ENCODE assay signal across 8 cellular contexts in the genomic region with DNA sequence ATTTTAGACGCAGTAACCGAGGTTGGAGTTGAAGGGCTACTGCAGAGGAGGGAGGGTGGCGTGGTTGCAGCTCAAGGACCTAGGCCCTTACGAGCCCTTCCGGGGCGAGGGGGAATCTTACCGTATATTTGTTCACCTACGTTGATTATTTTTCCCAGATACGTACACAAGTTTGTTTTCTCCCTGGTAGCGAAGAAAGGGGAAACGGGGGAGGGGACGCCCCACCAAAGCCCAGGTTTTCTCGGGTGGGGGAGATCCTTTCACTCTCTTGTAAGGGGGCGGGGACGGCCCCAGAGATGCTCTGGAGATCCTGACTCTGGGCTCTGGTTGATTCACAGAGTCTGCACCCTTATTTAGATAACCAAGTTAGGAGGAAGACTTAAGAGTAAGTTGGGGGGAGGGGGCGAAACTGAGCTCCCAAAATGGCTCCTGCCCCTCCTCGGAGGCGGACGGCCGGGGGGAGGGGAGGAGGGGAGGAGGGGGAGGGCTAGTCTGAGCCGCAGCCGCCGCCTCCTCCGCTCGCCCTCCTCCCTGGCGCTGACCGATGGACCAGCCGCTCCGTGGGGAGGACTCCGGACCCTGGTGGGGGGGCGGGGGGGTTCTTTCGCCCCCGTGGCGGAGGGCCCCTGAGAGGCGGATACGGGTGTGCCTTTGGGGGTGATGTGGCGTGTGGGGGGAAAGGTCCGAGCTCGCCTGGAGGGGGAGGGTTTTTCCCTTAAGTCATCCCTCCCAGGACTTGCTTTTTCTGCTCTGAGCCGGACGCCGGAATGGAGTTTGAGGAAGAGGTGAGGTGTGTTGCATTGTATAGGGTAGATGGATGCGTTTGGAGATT. TPM values are rescaled to one million over a fixed set of nuclear protein-coding genes. Genes with fewer than 3 reads are reported as not detected.
DNase-seq lines count a peak whose midpoint lies in the region; ATAC-seq and TF ChIP-seq lines count a peak whose summit lies in the region.

No MANE protein-coding gene starts in this region.

- no peak overlapping the region for H2AFZ ChIP-seq in mesenchymal stem cell (ENCODE audit: low read depth, low read length)

- H3K4ac ChIP-seq in mesenchymal stem cell (ENCODE audit: low read depth in 1 of 2, low read length in 2 of 2) = peak overlapping the region; percentile 99 to 100

- peaks cover 40% of the 10 kb centered on the region for H3K4me1 ChIP-seq in effector memory CD4-positive, alpha-beta T cell (ENCODE audit: control insufficient read depth, insufficient read depth, low read length, poor library complexity, severe bottlenecking)
- peaks cover 4% of the 10 kb centered on the region for H3K4me1 ChIP-seq in mesenchymal stem cell (ENCODE audit: control insufficient read depth, insufficient read depth, low read depth, low read length)

- H3K18ac ChIP-seq in mesenchymal stem cell (ENCODE audit: low read depth in 1 of 2, low read length in 2 of 2) = peak overlapping the region; percentile 99 to 100

- no peaks in the 10 kb centered on the region for H3K27me3 ChIP-seq in effector memory CD4-positive, alpha-beta T cell (replicated peaks; ENCODE audit: control insufficient read depth, insufficient read depth, low read length, poor library complexity, severe bottlenecking)
- H3K27me3 ChIP-seq in mesenchymal stem cell (ENCODE audit: control insufficient read depth in 1 of 2, insufficient read depth in 1 of 2, low read length in 2 of 2) = no peaks in the 10 kb centered on the region

- H3K23ac ChIP-seq in mesenchymal stem cell (ENCODE audit: low read length in 2 of 2) = peak overlapping the region; percentile 86 to 91

- H2BK120ac ChIP-seq in mesenchymal stem cell (ENCODE audit: low read depth, low read length) = peak overlapping the region; percentile 100

- H2BK12ac ChIP-seq in mesenchymal stem cell (ENCODE audit: low read length in 2 of 2) = peak overlapping the region; percentile 45 to 78

- H3K9me3 ChIP-seq in effector memory CD4-positive, alpha-beta T cell (ENCODE audit: control insufficient read depth, low read length) = no peaks in the 10 kb centered on the region
- no peaks in the 10 kb centered on the region for H3K9me3 ChIP-seq in mesenchymal stem cell (ENCODE audit: control insufficient read depth, low read length)

- H3K79me1 ChIP-seq in mesenchymal stem cell (replicated peaks; ENCODE audit: low read length, poor library complexity, severe bottlenecking) = peaks cover 3% of the 10 kb centered on the region

- peak overlapping the region; percentile 98 for H4K91ac ChIP-seq in mesenchymal stem cell (ENCODE audit: low read length)

- H3K36me3 ChIP-seq in effector memory CD4-positive, alpha-beta T cell (ENCODE audit: control insufficient read depth, insufficient read depth, low read length) = peaks cover 24% of the 10 kb centered on the region
- H3K36me3 ChIP-seq in mesenchymal stem cell (ENCODE audit: control insufficient read depth in 1 of 2, insufficient read depth in 2 of 2, low read depth in 1 of 2, low read length in 2 of 2) = peaks cover 18 to 31% of the 10 kb centered on the region in 2 experiments

- H3K4me2 ChIP-seq in mesenchymal stem cell (ENCODE audit: low read length, poor library complexity, severe bottlenecking) = peak overlapping the region; percentile 67

- H3K14ac ChIP-seq in mesenchymal stem cell (ENCODE audit: low read length in 2 of 2) = peak overlapping the region; percentile 96 to 97

- H3K4me3 ChIP-seq in AG09309 (ENCODE audit: control insufficient read depth, low read depth, low read length) (peak overlapping the region; percentile 93), mesenchymal stem cell (ENCODE audit: insufficient read depth in 1 of 2, low read depth in 1 of 2, low read length in 2 of 2) (peak overlapping the region; percentile 69 to 96)
- H3K4me3 ChIP-seq in effector memory CD4-positive, alpha-beta T cell (ENCODE audit: insufficient read depth, low read depth, low read length, poor library complexity, severe bottlenecking) = peak overlapping the region; percentile 92

- 3% methylated on average over 29 of the region's 43 CpGs for WGBS in mesenchymal stem cell

- H3K9ac ChIP-seq in mesenchymal stem cell (ENCODE audit: low read length) = peak overlapping the region; percentile 100

- H2BK15ac ChIP-seq in mesenchymal stem cell (ENCODE audit: low read depth, poor library complexity, severe bottlenecking) = peak overlapping the region; percentile 83

- DNase-seq in AG09309 (ENCODE audit: low read depth) = peak; percentile 74
- peak; percentile 83 for DNase-seq in H4 (ENCODE audit: low spot score)
- peak; percentile 94 for DNase-seq in NCI-H82 (lab: John Stamatoyannopoulos, UW)
- DNase-seq in activated CD8-positive, alpha-beta memory T cell treated with anti-CD3 and anti-CD28 coated beads for 4 hours (ENCODE audit: low read depth in 2 of 2) = peak; percentile 46 to 70
- DNase-seq in effector memory CD4-positive, alpha-beta T cell = peak in 2 of 3 donors; percentile 39 to 63
- peak; percentile 93 for DNase-seq in mesenchymal stem cell
- peak; percentile 73 for DNase-seq in stimulated activated CD8-positive, alpha-beta memory T cell treated with anti-CD3 and anti-CD28 coated beads, Interleukin-12 subunit alpha, Interleukin-12 subunit beta, amount 100 ng/mL, for 24 hours (ENCODE audit: extremely low read depth)

- no peak for ATAC-seq in HG03460 (IDR thresholded peaks at IDR 0.05; ENCODE audit: unreplicated experiment)

- peak overlapping the region; percentile 100 for H4K8ac ChIP-seq in mesenchymal stem cell (ENCODE audit: low read length)

- H2AK5ac ChIP-seq in mesenchymal stem cell (ENCODE audit: low read length, severe bottlenecking) = peak overlapping the region; percentile 99

- H3K27ac ChIP-seq in effector memory CD4-positive, alpha-beta T cell (ENCODE audit: insufficient read depth, low read length, poor library complexity, severe bottlenecking) = peak overlapping the region; percentile 97
- H3K27ac ChIP-seq in mesenchymal stem cell (ENCODE audit: low read length, poor library complexity, severe bottlenecking) = peak overlapping the region; percentile 99

- peak overlapping the region; percentile 93 for H2BK5ac ChIP-seq in mesenchymal stem cell (ENCODE audit: low read depth, low read length, poor library complexity, severe bottlenecking)

- TF ChIP-seq CTCF in AG09309 (IDR thresholded peaks at IDR 0.05; ENCODE audit: control insufficient read depth, insufficient read depth, low read depth, low read length, missing control alignments) = no peak

RNA-seq across cellular contexts. Expression of gene BRD2, which starts 2.2 kb away (rescaled TPM):
- 52.2 and 57.6 TPM in 2 replicates for total RNA-seq in H4 (2014; rRNA removed; shearing (Covaris generic))
- polyA plus RNA-seq in mesenchymal stem cell (2013, experiment 1 of 2) = 132 TPM
- polyA plus RNA-seq in mesenchymal stem cell (2013, experiment 2 of 2) = 129 TPM

RNA-seq across cellular contexts. Expression of gene HLA-DMA, which starts 17.7 kb away (rescaled TPM):
- total RNA-seq in H4 (2014; rRNA removed; shearing (Covaris generic)) = 10.3 and 13.0 TPM in 2 replicates
- polyA plus RNA-seq in mesenchymal stem cell (2013, experiment 1 of 2) = 12.4 TPM
- polyA plus RNA-seq in mesenchymal stem cell (2013, experiment 2 of 2) = 12.7 TPM

RNA-seq across cellular contexts. Expression of gene HLA-DMB, which starts 29.8 kb away (rescaled TPM):
- total RNA-seq in H4 (2014; rRNA removed; shearing (Covaris generic)) = 4.5 and 4.6 TPM in 2 replicates
- 1.5 TPM for polyA plus RNA-seq in mesenchymal stem cell (2013, experiment 1 of 2)
- polyA plus RNA-seq in mesenchymal stem cell (2013, experiment 2 of 2) = 1.7 TPM

RNA-seq across cellular contexts. Expression of gene HLA-DOA, which starts 38.8 kb away (rescaled TPM):
- total RNA-seq in H4 (2014; rRNA removed; shearing (Covaris generic)) = 0.14 TPM in 1 of 2 replicates, not detected in the other
- 0.22 TPM for polyA plus RNA-seq in mesenchymal stem cell (2013, experiment 1 of 2)
- 0.04 TPM for polyA plus RNA-seq in mesenchymal stem cell (2013, experiment 2 of 2)
